ENCODE assay signal across 9 cellular contexts in the genomic region with DNA sequence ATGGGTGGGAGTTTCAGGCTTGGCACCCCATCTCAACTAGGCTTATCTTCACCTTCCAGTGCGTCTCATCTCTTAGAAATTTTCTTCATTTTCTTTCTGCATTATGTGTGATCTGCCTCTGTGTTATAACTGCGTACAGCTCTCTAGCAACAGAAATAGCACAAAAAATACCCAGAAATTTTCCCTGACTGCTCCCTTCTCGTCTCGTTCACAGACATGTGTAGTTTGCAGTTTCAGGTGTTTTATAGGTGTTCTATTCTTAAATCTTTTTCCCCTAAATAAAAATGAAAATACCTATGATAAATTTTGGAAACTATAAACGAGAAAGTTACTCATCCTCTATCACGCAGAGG. TPM values are rescaled to one million over a fixed set of nuclear protein-coding genes. Genes with fewer than 3 reads are reported as not detected.
DNase-seq lines count a peak whose midpoint lies in the region; ATAC-seq and TF ChIP-seq lines count a peak whose summit lies in the region.
"Had no signal": no experiment of that assay in that cellular context is flagged by ENCODE, and none has a peak within 500 bp of the region (broad histone marks: within the 10 kb centered on the region; RNA-seq: fewer than 3 reads in every experiment).

No MANE protein-coding gene starts in this region.

- H3K27me3 ChIP-seq in fibroblast of lung (ENCODE audit: control insufficient read depth, insufficient read depth, low read length), result no peaks in the 10 kb centered on the region
- no peaks in the 10 kb centered on the region for H3K27me3 ChIP-seq in uterus
- no peaks in the 10 kb centered on the region for H3K27me3 ChIP-seq in SK-N-SH (ENCODE audit: insufficient read depth)

- ATAC-seq in GM21390 (IDR thresholded peaks at IDR 0.05; ENCODE audit: unreplicated experiment), result peak; percentile 16
- peak; percentile 16 for ATAC-seq in HG03457 (IDR thresholded peaks at IDR 0.05; ENCODE audit: unreplicated experiment)

- no peak overlapping the region for H3K9ac ChIP-seq in fibroblast of lung (ENCODE audit: insufficient read depth, low read length)
- H3K9ac ChIP-seq in SK-N-SH, result no peak overlapping the region

- H3K4me3 ChIP-seq in fibroblast of lung (replicated peaks in 1 of 4; ENCODE audit: control extremely low read depth in 1 of 4, insufficient read depth in 1 of 4, low read depth in 3 of 4, low read length in 4 of 4) (peak overlapping the region in 3 of 4 experiments; percentile 6 to 32 (median 14)), uterus (no peak overlapping the region), SK-N-SH (ENCODE audit: low read depth in 2 of 2, low read length in 1 of 2) (no peak overlapping the region)

- TF ChIP-seq EP300 in SK-N-SH (IDR thresholded peaks at IDR 0.05; ENCODE audit: borderline replicate concordance in 1 of 2, low read depth in 1 of 2, low read length in 1 of 2), result no peak

- H3K9me2 ChIP-seq in SK-N-SH, result no peaks in the 10 kb centered on the region

- 93% methylated on average over 6 of the region's 6 CpGs for WGBS in SK-N-SH (ENCODE audit: low lambda C conversion rate)

- in situ Hi-C loops in GM13976 (cut with MboI; ENCODE audit: low sequenced_read_pairs, unreplicated experiment), result no loop called here

- H4K20me1 ChIP-seq in fibroblast of lung (ENCODE audit: control insufficient read depth, extremely low read depth, insufficient read depth, low read length) (no peaks in the 10 kb centered on the region), SK-N-SH (ENCODE audit: insufficient read depth) (0 out of 2 replicates have a peak, but pooled peaks cover 10% of the 10 kb centered on the region)

- H3K36me3 ChIP-seq in fibroblast of lung (ENCODE audit: control insufficient read depth, insufficient read depth, low read length) (no peaks in the 10 kb centered on the region), uterus (no peaks in the 10 kb centered on the region), SK-N-SH (replicated peaks in 1 of 2; ENCODE audit: control insufficient read depth in 1 of 2, insufficient read depth in 2 of 2, low read length in 1 of 2) (no peaks in the 10 kb centered on the region)

- peaks cover 6% of the 10 kb centered on the region for H3K4me1 ChIP-seq in fibroblast of lung (ENCODE audit: control insufficient read depth, extremely low read depth, insufficient read depth, low read length)
- peaks cover 0 to 4% of the 10 kb centered on the region in 2 donors for H3K4me1 ChIP-seq in uterus
- peaks cover 7 to 20% of the 10 kb centered on the region in 2 experiments; a peak in 3 of 4 replicates for H3K4me1 ChIP-seq in SK-N-SH (ENCODE audit: control insufficient read depth in 1 of 2, insufficient read depth in 2 of 2, low read depth in 1 of 2, low read length in 1 of 2)

- no peak for TF ChIP-seq RAD21 in SK-N-SH (IDR thresholded peaks at IDR 0.05; ENCODE audit: low read length)

- no peaks in the 10 kb centered on the region for H3K9me3 ChIP-seq in fibroblast of lung (ENCODE audit: control insufficient read depth, insufficient read depth, low read depth, low read length)
- H3K9me3 ChIP-seq in uterus, result no peaks in the 10 kb centered on the region
- H3K9me3 ChIP-seq in SK-N-SH, result no peaks in the 10 kb centered on the region

- no peak for TF ChIP-seq CTCF in GM13976 (IDR thresholded peaks at IDR 0.05; ENCODE audit: borderline replicate concordance, control extremely low read depth, extremely low read depth, insufficient read depth, missing control alignments)
- no peak for TF ChIP-seq CTCF in fibroblast of lung (conservative IDR thresholded peaks at IDR 0.05 in 1 of 2, IDR thresholded peaks at IDR 0.05 in 1 of 2; ENCODE audit: low read depth in 1 of 2, low read length in 2 of 2)
- no peak for TF ChIP-seq CTCF in uterus (IDR thresholded peaks at IDR 0.05)
- no peak for TF ChIP-seq CTCF in SK-N-SH (IDR thresholded peaks at IDR 0.05)

- DNase-seq in GM13976 (ENCODE audit: low spot score) (peak; percentile 55), fibroblast of lung (ENCODE audit: low read depth in 2 of 2) (no peak), uterus (no peak), NCI-H1105 (lab: John Stamatoyannopoulos, UW) (no peak), SK-N-SH (no peak)
- no peak for DNase-seq in NK-92 treated with Interleukin-12 subunit alpha and Interleukin-12 subunit beta, amount 100 ng/mL, for 24 hours (lab: John Stamatoyannopoulos, UW)
- DNase-seq: mammary epithelial cell had no signal

- peak overlapping the region; percentile 19 for H2AFZ ChIP-seq in fibroblast of lung (ENCODE audit: low read length)
- no peak overlapping the region for H2AFZ ChIP-seq in SK-N-SH (ENCODE audit: low read depth)

- no peak for TF ChIP-seq POLR2A in uterus (IDR thresholded peaks at IDR 0.05)

- H3K79me2 ChIP-seq in fibroblast of lung (ENCODE audit: control insufficient read depth, insufficient read depth, low read length) (peaks cover 7% of the 10 kb centered on the region), SK-N-SH (ENCODE audit: insufficient read depth) (no peaks in the 10 kb centered on the region; the same call in 1 of the 2 replicates)

- no peak overlapping the region for H3K27ac ChIP-seq in fibroblast of lung (ENCODE audit: insufficient read depth, low read length)
- H3K27ac ChIP-seq in uterus, result no peak overlapping the region
- peak overlapping the region in 1 of 2 experiments; percentile 31; a peak in 1 of 4 replicates for H3K27ac ChIP-seq in SK-N-SH (ENCODE audit: low read depth in 2 of 2, low read length in 1 of 2)

- POLR2A ChIA-PET in SK-N-SH (lab: Yijun Ruan, JAX), result interaction anchor here (0.6 to 1.1 kb wide), 6 partner anchors 8 to 1871 kb away, joined by 3 to 10 read pairs (median 4); a partner anchor contains a TSS

- intact Hi-C loops in uterus (cut with DNase I; ENCODE audit: low total_unique reads), result no loop called here

- CTCF ChIA-PET in SK-N-SH (lab: Yijun Ruan, JAX), result no interaction called here

- H3K4me2 ChIP-seq in fibroblast of lung (ENCODE audit: extremely low read depth, insufficient read depth, low read length) (peak overlapping the region; percentile 84), SK-N-SH (no peak overlapping the region)

- no peaks in the 10 kb centered on the region for H3F3A ChIP-seq in SK-N-SH (replicated peaks; ENCODE audit: insufficient read depth)

TF ChIP-seq in SK-N-SH, 30 proteins besides CTCF, POLR2A, EP300 and RAD21 (continues in another document):
- TF ChIP-seq GABPA (IDR thresholded peaks at IDR 0.05; ENCODE audit: low read depth), result no peak
- TF ChIP-seq SIN3A (IDR thresholded peaks at IDR 0.05; ENCODE audit: borderline replicate concordance, low read depth, low read length), result no peak
- no peak for TF ChIP-seq JUND (IDR thresholded peaks at IDR 0.05)
- no peak for TF ChIP-seq YY1 (IDR thresholded peaks at IDR 0.05; ENCODE audit: low read depth)
- TF ChIP-seq, protein P1, sequence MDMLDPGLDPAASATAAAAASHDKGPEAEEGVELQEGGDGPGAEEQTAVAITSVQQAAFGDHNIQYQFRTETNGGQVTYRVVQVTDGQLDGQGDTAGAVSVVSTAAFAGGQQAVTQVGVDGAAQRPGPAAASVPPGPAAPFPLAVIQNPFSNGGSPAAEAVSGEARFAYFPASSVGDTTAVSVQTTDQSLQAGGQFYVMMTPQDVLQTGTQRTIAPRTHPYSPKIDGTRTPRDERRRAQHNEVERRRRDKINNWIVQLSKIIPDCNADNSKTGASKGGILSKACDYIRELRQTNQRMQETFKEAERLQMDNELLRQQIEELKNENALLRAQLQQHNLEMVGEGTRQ (IDR thresholded peaks at IDR 0.05; ENCODE audit: borderline replicate concordance, low read depth, low read length), result no peak
- no peak for TF ChIP-seq TCF12 (IDR thresholded peaks at IDR 0.05)
- no peak for TF ChIP-seq CHD2 (IDR thresholded peaks at IDR 0.05; ENCODE audit: low read length, partially characterized antibody)
- TF ChIP-seq FOXJ3 (CRISPR knock-in tag; IDR thresholded peaks at IDR 0.05), result no peak
- TF ChIP-seq EZH2phosphoT487 (IDR thresholded peaks at IDR 0.05; ENCODE audit: borderline replicate concordance, low read depth), result no peak
- no peak for TF ChIP-seq RXRA (IDR thresholded peaks at IDR 0.05; ENCODE audit: borderline replicate concordance, low read depth)
- TF ChIP-seq SMC3 (IDR thresholded peaks at IDR 0.05; ENCODE audit: low read depth, low read length), result no peak
- no peak for TF ChIP-seq MXI1 (IDR thresholded peaks at IDR 0.05; ENCODE audit: low read depth, low read length)
- TF ChIP-seq TEAD4 (IDR thresholded peaks at IDR 0.05; ENCODE audit: borderline replicate concordance, insufficient read depth), result no peak
- TF ChIP-seq ELF1 (IDR thresholded peaks at IDR 0.05), result no peak
- TF ChIP-seq, protein P2, sequence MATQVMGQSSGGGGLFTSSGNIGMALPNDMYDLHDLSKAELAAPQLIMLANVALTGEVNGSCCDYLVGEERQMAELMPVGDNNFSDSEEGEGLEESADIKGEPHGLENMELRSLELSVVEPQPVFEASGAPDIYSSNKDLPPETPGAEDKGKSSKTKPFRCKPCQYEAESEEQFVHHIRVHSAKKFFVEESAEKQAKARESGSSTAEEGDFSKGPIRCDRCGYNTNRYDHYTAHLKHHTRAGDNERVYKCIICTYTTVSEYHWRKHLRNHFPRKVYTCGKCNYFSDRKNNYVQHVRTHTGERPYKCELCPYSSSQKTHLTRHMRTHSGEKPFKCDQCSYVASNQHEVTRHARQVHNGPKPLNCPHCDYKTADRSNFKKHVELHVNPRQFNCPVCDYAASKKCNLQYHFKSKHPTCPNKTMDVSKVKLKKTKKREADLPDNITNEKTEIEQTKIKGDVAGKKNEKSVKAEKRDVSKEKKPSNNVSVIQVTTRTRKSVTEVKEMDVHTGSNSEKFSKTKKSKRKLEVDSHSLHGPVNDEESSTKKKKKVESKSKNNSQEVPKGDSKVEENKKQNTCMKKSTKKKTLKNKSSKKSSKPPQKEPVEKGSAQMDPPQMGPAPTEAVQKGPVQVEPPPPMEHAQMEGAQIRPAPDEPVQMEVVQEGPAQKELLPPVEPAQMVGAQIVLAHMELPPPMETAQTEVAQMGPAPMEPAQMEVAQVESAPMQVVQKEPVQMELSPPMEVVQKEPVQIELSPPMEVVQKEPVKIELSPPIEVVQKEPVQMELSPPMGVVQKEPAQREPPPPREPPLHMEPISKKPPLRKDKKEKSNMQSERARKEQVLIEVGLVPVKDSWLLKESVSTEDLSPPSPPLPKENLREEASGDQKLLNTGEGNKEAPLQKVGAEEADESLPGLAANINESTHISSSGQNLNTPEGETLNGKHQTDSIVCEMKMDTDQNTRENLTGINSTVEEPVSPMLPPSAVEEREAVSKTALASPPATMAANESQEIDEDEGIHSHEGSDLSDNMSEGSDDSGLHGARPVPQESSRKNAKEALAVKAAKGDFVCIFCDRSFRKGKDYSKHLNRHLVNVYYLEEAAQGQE (IDR thresholded peaks at IDR 0.05; ENCODE audit: low read depth, low read length), result no peak

RNA-seq across cellular contexts. Expression of a gene that starts 48.2 kb away (rescaled TPM):
- 2.6 and 3.1 TPM in 2 replicates for total RNA-seq in fibroblast of lung
- polyA plus RNA-seq in fibroblast of lung, result 1.6 and 2.1 TPM in 2 replicates
- 1.4 and 2.4 TPM in 2 replicates for polyA plus RNA-seq in fibroblast of lung (2012)
- 8.2 and 10.6 TPM in 2 replicates for polyA minus RNA-seq in fibroblast of lung (ENCODE audit: low replicate concordance)
- 10 to 100 TPM in 2 of 4 donors, 1 to 10 TPM in 2; 1.3 to 12.0 (median 7.8) TPM for total RNA-seq in uterus
- polyA plus RNA-seq in SK-N-SH (2012; rRNA removed), result 1.6 TPM in 2 replicates
- polyA plus RNA-seq in SK-N-SH (2012; cell fraction: cytosol; rRNA removed), result 1.5 and 1.6 TPM in 2 replicates
- polyA plus RNA-seq in SK-N-SH (2012; cell fraction: nucleus; rRNA removed), result 7.2 and 8.0 TPM in 2 replicates

Comparison
In these comparisons a context has a peak if more than half of its experiments do, and no peak if none do; other contexts are left out.
1. H3K4me3 ChIP-seq: peak in fibroblast of lung (3 of 4); none in uterus (0 of 2) and SK-N-SH (0 of 2).